Comparison of ENCODE assay signal across 18 cellular contexts in genomic region chr3:15982243-15982642, GRCh38.
DNase-seq lines count a peak whose midpoint lies in the region; ATAC-seq, FAIRE-seq and TF ChIP-seq lines count a peak whose summit lies in the region.
"Had no signal": no experiment of that assay in that cellular context is flagged by ENCODE, and none has a peak within 500 bp of the region (broad histone marks: within the 10 kb centered on the region; RNA-seq: fewer than 3 reads in every experiment).

No MANE protein-coding gene starts in this region.

- intact Hi-C loops in psoas muscle (cut with DNase I), result no loop called here

- H3K9me3 ChIP-seq in RWPE2 (ENCODE audit: severe bottlenecking) (no peaks in the 10 kb centered on the region), psoas muscle (no peaks in the 10 kb centered on the region)
- H3K9me3 ChIP-seq: Caco-2 had no signal

- no peak for ATAC-seq in RWPE2 (ENCODE audit: low read depth)
- peak in 3 of 4 donors; percentile 41 to 59 (median 58) for ATAC-seq in psoas muscle
- ATAC-seq: activated T-helper 17 cell treated with anti-CD3 and anti-CD28 coated beads, Interleukin-2, amount 50 U/mL, for 72 hours; natural killer cell; stimulated activated naive CD8-positive, alpha-beta T cell treated with anti-CD3 and anti-CD28 coated beads, Interleukin-15, amount 100 ng/mL, for 72 hours had no signal

- H3K27me3 ChIP-seq in RWPE2 (ENCODE audit: insufficient read depth, poor library complexity, severe bottlenecking) (no peaks in the 10 kb centered on the region), psoas muscle (ENCODE audit: insufficient read depth in 3 of 3, low read length in 2 of 3) (no peaks in the 10 kb centered on the region)
- H3K27me3 ChIP-seq: adrenal gland had no signal

- DNase-seq in AG08395 (ENCODE audit: low spot score), result peak; percentile 7
- no peak for DNase-seq in RWPE2 (ENCODE audit: low spot score)
- DNase-seq in epithelial cell of prostate (ENCODE audit: low read depth, low spot score), result no peak
- DNase-seq in psoas muscle, result no peak
- no peak for DNase-seq in NCI-H1417 (lab: John Stamatoyannopoulos, UW)
- no peak for DNase-seq in NCI-H146 (lab: John Stamatoyannopoulos, UW)
- DNase-seq in RCC 7860 (ENCODE audit: low spot score), result no peak
- DNase-seq in ecto neural progenitor cell (ENCODE audit: low spot score), result no peak
- DNase-seq: AML-193; Caco-2; natural killer cell; NCI-H1694 treated with DMSO at 0.1 percent for 48 hours; SHP77 treated with DMSO at 0.1 percent for 48 hours; stimulated activated naive CD8-positive, alpha-beta T cell treated with anti-CD3 and anti-CD28 coated beads, Interleukin-15, amount 100 ng/mL, for 72 hours had no signal

- no peak overlapping the region for H3K4me3 ChIP-seq in RWPE2 (ENCODE audit: severe bottlenecking)
- H3K4me3 ChIP-seq in psoas muscle, result peak overlapping the region; percentile 56
- H3K4me3 ChIP-seq: adrenal gland had no signal

- peak overlapping the region; percentile 93 for H3K27ac ChIP-seq in RWPE2 (ENCODE audit: poor library complexity, severe bottlenecking)
- H3K27ac ChIP-seq in epithelial cell of prostate, result peak overlapping the region; percentile 95
- peak overlapping the region; percentile 92 for H3K27ac ChIP-seq in psoas muscle
- H3K27ac ChIP-seq: adrenal gland had no signal

- FAIRE-seq in RCC 7860 (lab: Jason Lieb, UNC), result no peak
- FAIRE-seq: endometrium, urothelium cell line had no signal

- H3K4me1 ChIP-seq in RWPE2 (ENCODE audit: insufficient read depth, poor library complexity, severe bottlenecking), result peaks cover 21% of the 10 kb centered on the region
- H3K4me1 ChIP-seq in psoas muscle, result peaks cover 41% of the 10 kb centered on the region
- H3K4me1 ChIP-seq: adrenal gland, Caco-2 had no signal

- 33 to 72% (median 44%) methylated on average over 1 of the region's 1 CpG for WGBS in psoas muscle, 3 donors

- TF ChIP-seq CTCF in RWPE2 (IDR thresholded peaks at IDR 0.05; ENCODE audit: poor library complexity, severe bottlenecking) (no peak), psoas muscle (IDR thresholded peaks at IDR 0.05) (no peak)

- H3K36me3 ChIP-seq in RWPE2 (ENCODE audit: low read depth) (no peaks in the 10 kb centered on the region), psoas muscle (ENCODE audit: insufficient read depth in 1 of 2, low read depth in 1 of 2) (no peaks in the 10 kb centered on the region)
- H3K36me3 ChIP-seq: adrenal gland had no signal
